Comparison of ENCODE assay signal across 1 cellular context in the genomic region with DNA sequence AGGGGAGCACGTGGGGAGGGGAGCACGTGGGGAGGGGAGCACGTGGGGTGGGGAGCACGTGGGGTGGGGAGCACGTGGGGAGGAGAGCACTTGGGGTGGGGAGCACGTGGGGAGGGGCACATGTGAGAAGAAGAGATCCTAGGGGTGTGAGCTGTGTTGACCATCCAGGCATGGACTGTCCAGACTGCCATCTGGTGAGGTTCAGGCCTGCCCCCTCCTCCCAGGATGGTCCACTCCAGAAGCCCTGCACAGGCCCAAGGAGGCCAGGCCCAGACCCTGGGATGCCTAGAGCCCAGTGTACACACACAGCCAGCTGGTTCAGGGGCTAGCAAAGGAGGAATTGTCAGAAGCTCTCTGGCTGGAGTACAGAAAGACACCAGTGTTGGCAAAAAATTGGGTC.
TF ChIP-seq lines count a peak whose summit lies in the region.

No MANE protein-coding gene starts in this region.

TF ChIP-seq in K562, 482 proteins besides CTCF, POLR2A, EP300 and RAD21:
- TF ChIP-seq ZNF263 (CRISPR knock-in tag; IDR thresholded peaks at IDR 0.05; ENCODE audit: borderline replicate concordance): peak; percentile 69; the same call in 1 of the 2 replicates
- TF ChIP-seq, protein P1, sequence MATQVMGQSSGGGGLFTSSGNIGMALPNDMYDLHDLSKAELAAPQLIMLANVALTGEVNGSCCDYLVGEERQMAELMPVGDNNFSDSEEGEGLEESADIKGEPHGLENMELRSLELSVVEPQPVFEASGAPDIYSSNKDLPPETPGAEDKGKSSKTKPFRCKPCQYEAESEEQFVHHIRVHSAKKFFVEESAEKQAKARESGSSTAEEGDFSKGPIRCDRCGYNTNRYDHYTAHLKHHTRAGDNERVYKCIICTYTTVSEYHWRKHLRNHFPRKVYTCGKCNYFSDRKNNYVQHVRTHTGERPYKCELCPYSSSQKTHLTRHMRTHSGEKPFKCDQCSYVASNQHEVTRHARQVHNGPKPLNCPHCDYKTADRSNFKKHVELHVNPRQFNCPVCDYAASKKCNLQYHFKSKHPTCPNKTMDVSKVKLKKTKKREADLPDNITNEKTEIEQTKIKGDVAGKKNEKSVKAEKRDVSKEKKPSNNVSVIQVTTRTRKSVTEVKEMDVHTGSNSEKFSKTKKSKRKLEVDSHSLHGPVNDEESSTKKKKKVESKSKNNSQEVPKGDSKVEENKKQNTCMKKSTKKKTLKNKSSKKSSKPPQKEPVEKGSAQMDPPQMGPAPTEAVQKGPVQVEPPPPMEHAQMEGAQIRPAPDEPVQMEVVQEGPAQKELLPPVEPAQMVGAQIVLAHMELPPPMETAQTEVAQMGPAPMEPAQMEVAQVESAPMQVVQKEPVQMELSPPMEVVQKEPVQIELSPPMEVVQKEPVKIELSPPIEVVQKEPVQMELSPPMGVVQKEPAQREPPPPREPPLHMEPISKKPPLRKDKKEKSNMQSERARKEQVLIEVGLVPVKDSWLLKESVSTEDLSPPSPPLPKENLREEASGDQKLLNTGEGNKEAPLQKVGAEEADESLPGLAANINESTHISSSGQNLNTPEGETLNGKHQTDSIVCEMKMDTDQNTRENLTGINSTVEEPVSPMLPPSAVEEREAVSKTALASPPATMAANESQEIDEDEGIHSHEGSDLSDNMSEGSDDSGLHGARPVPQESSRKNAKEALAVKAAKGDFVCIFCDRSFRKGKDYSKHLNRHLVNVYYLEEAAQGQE (CRISPR knock-in tag; IDR thresholded peaks at IDR 0.05; ENCODE audit: low read depth): no peak
- no peak for TF ChIP-seq POLR2G (IDR thresholded peaks at IDR 0.05; ENCODE audit: low read depth, low read length)
- TF ChIP-seq, protein P2, sequence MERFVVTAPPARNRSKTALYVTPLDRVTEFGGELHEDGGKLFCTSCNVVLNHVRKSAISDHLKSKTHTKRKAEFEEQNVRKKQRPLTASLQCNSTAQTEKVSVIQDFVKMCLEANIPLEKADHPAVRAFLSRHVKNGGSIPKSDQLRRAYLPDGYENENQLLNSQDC (CRISPR knock-in tag; IDR thresholded peaks at IDR 0.05): no peak
- no peak for TF ChIP-seq GTF2E2 (tag; IDR thresholded peaks at IDR 0.05)
